8 cellular contexts compared by ENCODE assay signal in the genomic region with DNA sequence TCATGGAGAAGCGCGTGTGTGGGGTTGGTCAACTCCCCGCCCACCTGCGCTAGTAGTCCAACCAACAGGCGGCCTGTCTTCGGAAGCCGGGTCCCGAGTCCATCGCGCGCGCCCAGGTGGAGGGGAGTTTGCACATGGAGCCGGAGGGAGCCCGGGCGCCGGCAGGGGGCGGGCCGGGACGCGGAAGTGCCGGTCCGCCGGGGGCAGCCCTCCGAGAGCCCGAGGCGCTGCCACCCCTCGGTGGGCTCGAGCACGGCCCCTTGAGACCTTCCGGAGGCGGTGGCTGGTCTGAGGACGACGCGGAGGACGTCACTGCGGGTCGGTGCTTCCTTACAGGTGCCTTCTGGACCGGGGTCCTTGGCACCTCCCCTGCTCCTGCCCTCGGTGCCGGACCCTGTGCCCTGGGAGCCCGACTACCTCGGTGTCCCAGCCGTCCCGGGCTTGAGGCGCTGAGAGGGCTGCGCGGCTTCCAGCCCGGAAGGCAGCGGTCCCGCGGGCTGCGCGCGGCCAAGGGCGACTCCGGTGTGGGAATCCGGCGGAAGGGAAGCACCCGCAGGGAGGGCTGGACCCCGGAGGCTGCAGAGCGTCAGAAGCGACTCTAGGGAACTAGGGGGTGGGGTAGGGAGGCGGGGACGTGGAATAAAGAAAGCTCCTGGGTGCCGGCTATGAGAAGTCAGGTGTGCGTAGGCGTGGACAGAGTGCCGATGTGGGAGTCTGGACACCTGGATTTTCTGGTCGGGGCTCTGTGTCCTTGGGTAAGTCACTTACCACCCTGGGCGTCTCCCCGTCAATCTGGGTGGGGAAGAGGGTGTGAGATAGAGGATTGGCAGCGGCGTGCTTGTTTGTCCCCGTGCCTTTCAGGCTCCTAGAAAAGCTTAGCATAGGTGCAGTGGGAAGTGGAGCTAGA.
DNase-seq lines count a peak whose midpoint lies in the region; ATAC-seq and TF ChIP-seq lines count a peak whose summit lies in the region.

No MANE protein-coding gene starts in this region.

- H3K36me3 ChIP-seq in esophagus (ENCODE audit: control insufficient read depth in 2 of 2, insufficient read depth in 2 of 2, low read length in 1 of 2) (no peaks in the 10 kb centered on the region), osteoblast (ENCODE audit: insufficient read depth, low read length) (no peaks in the 10 kb centered on the region), SJCRH30 (no peaks in the 10 kb centered on the region)
- H3K36me3 ChIP-seq in CD8-positive, alpha-beta T cell (ENCODE audit: insufficient read depth, low read length): no peaks in the 10 kb centered on the region

- no peaks in the 10 kb centered on the region for H3K27me3 ChIP-seq in esophagus (ENCODE audit: control insufficient read depth in 1 of 2, insufficient read depth in 2 of 2, low read length in 2 of 2)
- H3K27me3 ChIP-seq in osteoblast (ENCODE audit: insufficient read depth, low read length): peaks cover 5% of the 10 kb centered on the region
- H3K27me3 ChIP-seq in SJCRH30: no peaks in the 10 kb centered on the region
- H3K27me3 ChIP-seq in CD8-positive, alpha-beta T cell (ENCODE audit: insufficient read depth, low read length): peaks cover 9% of the 10 kb centered on the region

- POLR2A ChIA-PET in CD8-positive, alpha-beta T cell (lab: Charles Lee): no interaction called here

- CTCF ChIA-PET in CD8-positive, alpha-beta T cell (lab: Charles Lee): no interaction called here

- H3K4me1 ChIP-seq in esophagus (ENCODE audit: control insufficient read depth in 2 of 2, insufficient read depth in 2 of 2, low read length in 1 of 2) (peaks cover 6% of the 10 kb centered on the region in 2 donors), osteoblast (ENCODE audit: insufficient read depth, low read length) (no peaks in the 10 kb centered on the region), SJCRH30 (no peaks in the 10 kb centered on the region)
- H3K4me1 ChIP-seq in CD8-positive, alpha-beta T cell (ENCODE audit: insufficient read depth, low read length): no peaks in the 10 kb centered on the region

- H3K27ac ChIP-seq in esophagus (ENCODE audit: low read depth in 2 of 2, low read length in 1 of 2): no peak overlapping the region
- no peak overlapping the region for H3K27ac ChIP-seq in osteoblast (ENCODE audit: low read depth, low read length)
- H3K27ac ChIP-seq in SJCRH30: no peak overlapping the region
- no peak overlapping the region for H3K27ac ChIP-seq in CD8-positive, alpha-beta T cell (ENCODE audit: low read depth, low read length)

- H4K20me1 ChIP-seq in osteoblast (ENCODE audit: insufficient read depth, low read length): no peaks in the 10 kb centered on the region

- WGBS in esophagus, 2 donors: 5% methylated on average over 64 to 74 of the region's 74 CpGs

- peaks cover 5% of the 10 kb centered on the region for H3K4me1 Mint-ChIP-seq in CD8-positive, alpha-beta T cell (ENCODE audit: low read depth)

- H3K4me3 ChIP-seq in GM12865 (ENCODE audit: low read depth, low read length): no peak overlapping the region
- peak overlapping the region; percentile 32 to 48 for H3K4me3 ChIP-seq in esophagus (ENCODE audit: low read depth in 1 of 2, low read length in 2 of 2)
- H3K4me3 ChIP-seq in osteoblast (ENCODE audit: insufficient read depth, low read length): peak overlapping the region; percentile 19
- no peak overlapping the region for H3K4me3 ChIP-seq in SJCRH30
- no peak overlapping the region for H3K4me3 ChIP-seq in CD8-positive, alpha-beta T cell (ENCODE audit: low read depth, low read length)

- no peak for TF ChIP-seq CTCF in GM12865 (IDR thresholded peaks at IDR 0.05; ENCODE audit: insufficient read depth, low read depth, low read length, missing control alignments)
- no peak for TF ChIP-seq CTCF in osteoblast (IDR thresholded peaks at IDR 0.05; ENCODE audit: extremely low read depth, low read depth, low read length)
- TF ChIP-seq CTCF in CD8-positive, alpha-beta T cell (IDR thresholded peaks at IDR 0.05): no peak

- H3K27ac Mint-ChIP-seq in CD8-positive, alpha-beta T cell: no peak overlapping the region

- no peak overlapping the region for H3K4me3 Mint-ChIP-seq in CD8-positive, alpha-beta T cell

- H2AFZ ChIP-seq in osteoblast (ENCODE audit: low read length): no peak overlapping the region

- ATAC-seq in CD8-positive, alpha-beta T cell: no peak
- no peak for ATAC-seq in GM19395 (IDR thresholded peaks at IDR 0.05; ENCODE audit: unreplicated experiment)

- H3K9me3 ChIP-seq in esophagus (ENCODE audit: control insufficient read depth in 2 of 2, insufficient read depth in 1 of 2, low read depth in 1 of 2, low read length in 1 of 2) (peaks cover 0 to 2% of the 10 kb centered on the region in 2 donors), osteoblast (ENCODE audit: low read depth, low read length) (no peaks in the 10 kb centered on the region), SJCRH30 (replicated peaks) (no peaks in the 10 kb centered on the region)
- no peaks in the 10 kb centered on the region for H3K9me3 ChIP-seq in CD8-positive, alpha-beta T cell (ENCODE audit: low read length)

- H3K4me2 ChIP-seq in osteoblast (ENCODE audit: insufficient read depth, low read length): peak overlapping the region; percentile 28

- DNase-seq in GM12865 (ENCODE audit: low read depth) (peak; percentile 1), NCI-H2196 (lab: John Stamatoyannopoulos, UW; ENCODE audit: unreplicated experiment) (peak; percentile 88), osteoblast (ENCODE audit: insufficient read length, low spot score, missing footprints) (peak; percentile 62), cerebellar nuclear complex (lab: John Stamatoyannopoulos, UW) (no peak), SJCRH30 (no peak)
- DNase-seq in CD8-positive, alpha-beta T cell: no peak

- no peaks in the 10 kb centered on the region for H3K9me3 Mint-ChIP-seq in CD8-positive, alpha-beta T cell

- peaks cover 32% of the 10 kb centered on the region for H3K27me3 Mint-ChIP-seq in CD8-positive, alpha-beta T cell (ENCODE audit: low read depth)

- H3K79me2 ChIP-seq in osteoblast (ENCODE audit: insufficient read depth, low read length): no peaks in the 10 kb centered on the region

- intact Hi-C loops in CD8-positive, alpha-beta T cell (cut with DNase I, micrococcal nuclease): no loop called here

- no peaks in the 10 kb centered on the region for H3K36me3 Mint-ChIP-seq in CD8-positive, alpha-beta T cell

Comparison
In these comparisons a context has a peak if more than half of its experiments do, and no peak if none do; other contexts are left out.
1. DNase-seq: peak in GM12865 (single experiment), NCI-H2196 (single experiment) and osteoblast (single experiment); none in cerebellar nuclear complex (0 of 2), SJCRH30 (0 of 2) and CD8-positive, alpha-beta T cell (0 of 7).
2. H3K4me3 ChIP-seq: peak in esophagus (2 of 2) and osteoblast (single experiment); none in GM12865 (single experiment), SJCRH30 (single experiment) and CD8-positive, alpha-beta T cell (single experiment).